ENCODE assay signal across 8 cellular contexts in the genomic region with DNA sequence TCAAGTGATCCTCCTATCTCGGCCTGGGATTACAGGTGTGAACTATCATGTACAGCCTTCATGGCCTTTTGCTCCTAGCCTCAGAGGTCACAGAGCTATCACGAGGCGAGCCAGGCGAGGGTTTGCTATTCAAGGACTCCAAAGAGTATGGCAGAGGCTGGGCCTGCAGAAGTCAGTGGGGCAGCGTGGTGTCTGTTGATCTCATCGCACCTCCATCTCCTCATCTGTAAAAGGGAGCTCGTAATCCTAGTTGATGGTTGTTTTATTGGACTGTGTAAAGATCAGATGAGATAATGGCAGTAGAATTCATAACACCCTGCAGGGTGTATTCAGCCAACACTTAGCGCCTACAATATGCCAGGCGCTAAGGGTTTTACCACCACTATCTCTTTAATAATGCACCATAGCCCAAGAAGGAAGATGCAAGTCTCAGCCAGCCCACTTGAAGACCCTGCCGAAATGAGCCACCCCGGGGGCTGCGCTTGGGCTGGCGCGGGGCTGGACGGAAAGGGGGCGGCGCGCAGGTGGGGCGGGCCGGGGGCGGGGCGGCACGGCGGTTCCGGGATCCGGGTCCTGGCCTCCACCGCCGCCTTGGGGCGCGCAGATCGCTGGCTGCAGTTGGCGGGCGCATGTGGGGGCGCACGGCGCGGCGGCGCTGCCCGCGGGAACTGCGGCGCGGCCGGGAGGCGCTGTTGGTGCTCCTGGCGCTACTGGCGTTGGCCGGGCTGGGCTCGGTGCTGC. TPM values are rescaled to one million over a fixed set of nuclear protein-coding genes. Genes with fewer than 3 reads are reported as not detected.
DNase-seq lines count a peak whose midpoint lies in the region; ATAC-seq, FAIRE-seq and TF ChIP-seq lines count a peak whose summit lies in the region.

A gene with protein sequence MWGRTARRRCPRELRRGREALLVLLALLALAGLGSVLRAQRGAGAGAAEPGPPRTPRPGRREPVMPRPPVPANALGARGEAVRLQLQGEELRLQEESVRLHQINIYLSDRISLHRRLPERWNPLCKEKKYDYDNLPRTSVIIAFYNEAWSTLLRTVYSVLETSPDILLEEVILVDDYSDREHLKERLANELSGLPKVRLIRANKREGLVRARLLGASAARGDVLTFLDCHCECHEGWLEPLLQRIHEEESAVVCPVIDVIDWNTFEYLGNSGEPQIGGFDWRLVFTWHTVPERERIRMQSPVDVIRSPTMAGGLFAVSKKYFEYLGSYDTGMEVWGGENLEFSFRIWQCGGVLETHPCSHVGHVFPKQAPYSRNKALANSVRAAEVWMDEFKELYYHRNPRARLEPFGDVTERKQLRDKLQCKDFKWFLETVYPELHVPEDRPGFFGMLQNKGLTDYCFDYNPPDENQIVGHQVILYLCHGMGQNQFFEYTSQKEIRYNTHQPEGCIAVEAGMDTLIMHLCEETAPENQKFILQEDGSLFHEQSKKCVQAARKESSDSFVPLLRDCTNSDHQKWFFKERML (plus strand): TSS at position 601 of the 741 bp plus-strand sequence. CDS start 29 bp downstream, at position 630.

- H3K36me3 ChIP-seq in bronchial epithelial cell (ENCODE audit: control insufficient read depth, insufficient read depth, low read length), result no peaks in the 10 kb centered on the region
- no peaks in the 10 kb centered on the region for H3K36me3 ChIP-seq in left lung

- intact Hi-C loops in left lung (cut with DNase I), result no loop called here

- DNase-seq in T-helper 22 cell (ENCODE audit: low read depth) (peak; percentile 26), bronchial epithelial cell (ENCODE audit: low read depth) (no peak), left lung (peak in 1 of 2 donors; percentile 83), medulla oblongata (ENCODE audit: extremely low spot score) (no peak)
- peak in 2 of 3 donors; percentile 25 to 37 for DNase-seq in stimulated activated CD4-positive, alpha-beta T cell treated with anti-CD3 and anti-CD28 coated beads, TNF-alpha, amount 100 ng/mL, for 1 hour (ENCODE audit: low read depth in 3 of 3, low spot score in 1 of 3)

- H3K9me3 ChIP-seq in left lung, result no peaks in the 10 kb centered on the region

- H3K4me1 ChIP-seq in left lung, result peaks cover 11 to 15% of the 10 kb centered on the region in 2 donors

- no peaks in the 10 kb centered on the region for H3K27me3 ChIP-seq in bronchial epithelial cell (ENCODE audit: control insufficient read depth, insufficient read depth, low read length)
- peaks cover 0 to 70% of the 10 kb centered on the region in 2 donors for H3K27me3 ChIP-seq in left lung

- H3K4me3 ChIP-seq in bronchial epithelial cell (ENCODE audit: low read depth, low read length), result peak within 1 kb of the TSS; percentile 41
- peak within 1 kb of the TSS; percentile 33 to 46 for H3K4me3 ChIP-seq in left lung

- no peak for FAIRE-seq in bronchial epithelial cell (lab: Jason Lieb, UNC)

- peak; percentile 47 for ATAC-seq in HG03354 (IDR thresholded peaks at IDR 0.05; ENCODE audit: poor library complexity, severe bottlenecking, unreplicated experiment)
- peak; percentile 60 for ATAC-seq in left lung
- no peak for ATAC-seq in GM21529 (IDR thresholded peaks at IDR 0.05; ENCODE audit: unreplicated experiment)

- TF ChIP-seq POLR2A in GM10847 (IDR thresholded peaks at IDR 0.05; ENCODE audit: extremely low read depth, insufficient read length), result peak; percentile 29

- H3K27ac ChIP-seq in left lung, result peak within 1 kb of the TSS in 1 of 2 donors; percentile 34

- TF ChIP-seq CTCF in bronchial epithelial cell (IDR thresholded peaks at IDR 0.05; ENCODE audit: insufficient read depth, low read length, severe bottlenecking) (no peak), left lung (IDR thresholded peaks at IDR 0.05) (no peak)

RNA-seq across cellular contexts. Expression of the gene that starts here (rescaled TPM):
- total RNA-seq in bronchial epithelial cell (1.0 and 2.6 TPM in 2 replicates), left lung (10 to 100 TPM; 20.0 to 21.3 TPM)

Comparison
In these comparisons a context has a peak if more than half of its experiments do, and no peak if none do; other contexts are left out.
1. DNase-seq: peak in T-helper 22 cell (single experiment) and stimulated activated CD4-positive, alpha-beta T cell treated with anti-CD3 and anti-CD28 coated beads, TNF-alpha, amount 100 ng/mL, for 1 hour (2 of 3); none in bronchial epithelial cell (single experiment) and medulla oblongata (single experiment).